Comparison of ENCODE assay signal across 18 cellular contexts in genomic region chr18:513826-514530, GRCh38. TPM values are rescaled to one million over a fixed set of nuclear protein-coding genes. Genes with fewer than 3 reads are reported as not detected.
"Had no signal": no experiment of that assay in that cellular context is flagged by ENCODE, and none has a peak within 500 bp of the region (broad histone marks: within the 10 kb centered on the region; RNA-seq: fewer than 3 reads in every experiment).

No MANE protein-coding gene starts in this region.

- H3K4me1 ChIP-seq: colonic mucosa had no signal

- ATAC-seq: esophagus mucosa, heart right ventricle had no signal

- H3K4me3 ChIP-seq: colonic mucosa, heart right ventricle, lower lobe of right lung, stomach, thoracic aorta had no signal

- H3K9me3 ChIP-seq: colonic mucosa, heart right ventricle, lower lobe of right lung, stomach, thoracic aorta had no signal

- H3K4me3 Mint-ChIP-seq: memory B cell; natural killer cell treated with Interleukin-12 subunit alpha and Interleukin-12 subunit beta and Interleukin-15 and Interleukin-18, amount 100 ng/mL, for 72 hours had no signal

- H3K27me3 ChIP-seq: colonic mucosa, heart right ventricle, stomach had no signal

- H3K36me3 ChIP-seq: colonic mucosa, heart right ventricle, lower lobe of right lung, stomach, thoracic aorta had no signal

- H3K27ac Mint-ChIP-seq: memory B cell; natural killer cell treated with Interleukin-12 subunit alpha and Interleukin-12 subunit beta and Interleukin-15 and Interleukin-18, amount 100 ng/mL, for 72 hours had no signal

- DNase-seq: colonic mucosa; effector CD4-positive, alpha-beta T cell; hypothalamus; kidney glomerular epithelial cell; lower lobe of right lung; midbrain; occipital lobe; small intestine; stimulated activated CD4-positive, alpha-beta T cell treated with anti-CD3 and anti-CD28 coated beads, Interleukin-12 subunit alpha, Interleukin-12 subunit beta, amount 100 ng/mL, for 4 hours; stimulated activated naive CD4-positive, alpha-beta T cell; stomach; substantia nigra; trophoblast cell had no signal

- H3K27ac ChIP-seq: colonic mucosa, heart right ventricle, lower lobe of right lung, stomach, thoracic aorta had no signal

RNA-seq across cellular contexts. Expression of gene COLEC12, which starts 13.5 kb away (rescaled TPM):
- total RNA-seq: natural killer cell treated with Interleukin-12 subunit alpha and Interleukin-12 subunit beta and Interleukin-15 and Interleukin-18, amount 100 ng/mL, for 72 hours had no signal
